ENCODE assay signal across 8 cellular contexts in the genomic region with DNA sequence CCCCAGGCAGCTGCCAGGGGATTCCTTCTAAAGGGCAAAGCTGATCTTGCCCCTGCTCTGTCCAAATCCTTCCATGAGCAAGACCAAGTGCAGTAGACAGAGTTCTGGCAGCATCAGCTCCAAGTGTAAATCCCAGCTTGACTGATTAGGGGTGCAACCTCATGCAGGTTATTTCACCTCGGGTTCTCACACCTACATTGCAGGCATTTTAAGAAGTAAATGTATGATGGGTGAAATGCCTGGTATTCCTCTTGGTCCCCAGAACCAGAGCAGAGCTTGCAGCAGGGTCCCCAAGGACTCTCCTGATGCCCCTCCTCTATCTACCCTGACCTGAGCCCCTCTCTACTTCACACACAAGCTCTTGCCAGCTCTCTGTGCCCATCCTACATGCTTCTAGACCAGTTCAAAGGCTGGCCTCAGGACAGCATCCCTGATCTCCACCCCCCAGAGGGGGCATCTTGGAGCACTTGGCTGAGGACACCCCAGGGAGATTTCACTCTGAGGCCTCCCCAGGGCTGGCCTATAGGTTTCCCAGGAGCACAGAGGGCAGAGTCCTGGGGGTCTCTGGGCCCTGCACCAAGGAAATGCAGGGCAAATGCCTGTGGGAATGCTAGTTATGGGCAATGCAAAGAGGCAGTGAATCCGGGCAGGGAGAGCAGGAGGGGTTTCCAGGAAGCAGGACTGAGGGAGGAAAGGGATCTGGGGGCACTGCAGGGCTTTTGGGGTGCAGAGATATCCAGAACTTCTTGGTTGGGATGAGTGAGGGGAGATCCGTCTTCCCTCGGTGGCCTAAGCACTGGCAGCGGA. TPM values are rescaled to one million over a fixed set of nuclear protein-coding genes. Genes with fewer than 3 reads are reported as not detected.
A peak's percentile ranks its signal among the peaks of the same experiment; 100 is the strongest.
DNase-seq lines count a peak whose midpoint lies in the region; ATAC-seq, FAIRE-seq and TF ChIP-seq lines count a peak whose summit lies in the region.

No MANE protein-coding gene starts in this region.

- H3K27me3 Mint-ChIP-seq in Calu3 (ENCODE audit: unreplicated experiment) (peaks cover 16% of the 10 kb centered on the region), progenitor cell of endocrine pancreas (no peaks in the 10 kb centered on the region)

- H3K36me3 ChIP-seq in Peyer's patch, result no peaks in the 10 kb centered on the region

- H3K4me1 Mint-ChIP-seq in Calu3 (ENCODE audit: low read depth, unreplicated experiment) (peaks cover 11% of the 10 kb centered on the region), progenitor cell of endocrine pancreas (ENCODE audit: low read depth) (peaks cover 40% of the 10 kb centered on the region)

- CTCF ChIA-PET in Calu3 (lab: Charles Lee), result no interaction called here

- H3K9me3 Mint-ChIP-seq in Calu3 (ENCODE audit: low read depth, unreplicated experiment) (no peaks in the 10 kb centered on the region), progenitor cell of endocrine pancreas (ENCODE audit: low read depth) (no peaks in the 10 kb centered on the region)

- peaks cover 0 to 9% (median 5%) of the 10 kb centered on the region in 4 donors for H3K4me1 ChIP-seq in Peyer's patch

- FAIRE-seq in GM12891 (lab: Jason Lieb, UNC), result no peak

- TF ChIP-seq CTCF in Calu3 (IDR thresholded peaks at IDR 0.05; ENCODE audit: unreplicated experiment) (no peak), Peyer's patch (IDR thresholded peaks at IDR 0.05) (no peak), epithelial cell of proximal tubule (conservative IDR thresholded peaks at IDR 0.05; ENCODE audit: low read depth, low read length) (no peak), progenitor cell of endocrine pancreas (IDR thresholded peaks at IDR 0.05; ENCODE audit: unreplicated experiment) (no peak)

- peak overlapping the region; percentile 84 for H3K4me3 Mint-ChIP-seq in Calu3 (ENCODE audit: low read depth, unreplicated experiment)
- H3K4me3 Mint-ChIP-seq in progenitor cell of endocrine pancreas (ENCODE audit: low read depth), result peak overlapping the region; percentile 79

- no peaks in the 10 kb centered on the region for H3K9me3 ChIP-seq in Peyer's patch

- intact Hi-C loops in Calu3 (cut with micrococcal nuclease; ENCODE audit: unreplicated experiment), result no loop called here

- no peak overlapping the region for H3K27ac Mint-ChIP-seq in Calu3 (ENCODE audit: unreplicated experiment)
- peak overlapping the region; percentile 94 for H3K27ac Mint-ChIP-seq in progenitor cell of endocrine pancreas

- TF ChIP-seq POLR2A in Peyer's patch (IDR thresholded peaks at IDR 0.05) (no peak), GM12891 (IDR thresholded peaks at IDR 0.05; ENCODE audit: low read depth, low read length) (no peak)

- no TSS peak for BruUV-seq in Calu3 (replicated peaks; lab: Mats Ljungman, UMichigan)

- DNase-seq in Calu3 (no peak), Peyer's patch (no peak), epithelial cell of proximal tubule (ENCODE audit: low read depth) (no peak), progenitor cell of endocrine pancreas (ENCODE audit: low spot score, unreplicated experiment) (no peak), DMS153 (lab: John Stamatoyannopoulos, UW) (no peak), GM12891 (ENCODE audit: insufficient read length, low spot score) (no peak)

- peak overlapping the region in 3 of 4 donors; percentile 84 to 95 (median 85) for H3K4me3 ChIP-seq in Peyer's patch
- peak overlapping the region; percentile 99 for H3K4me3 ChIP-seq in epithelial cell of proximal tubule (ENCODE audit: low read depth, low read length)

- H3K27me3 ChIP-seq in Peyer's patch, result no peaks in the 10 kb centered on the region

- H3K36me3 Mint-ChIP-seq in Calu3 (ENCODE audit: insufficient read depth, unreplicated experiment) (peaks cover 16% of the 10 kb centered on the region), progenitor cell of endocrine pancreas (ENCODE audit: insufficient read depth) (no peaks in the 10 kb centered on the region)

- ATAC-seq in GM18520 (IDR thresholded peaks at IDR 0.05; ENCODE audit: unreplicated experiment) (no peak), HG03095 (IDR thresholded peaks at IDR 0.05; ENCODE audit: unreplicated experiment) (no peak)

- peak overlapping the region in 1 of 4 donors; percentile 63 for H3K27ac ChIP-seq in Peyer's patch

TF ChIP-seq in GM12891, 5 proteins besides CTCF, POLR2A, EP300 and RAD21:
- TF ChIP-seq PAX5 (IDR thresholded peaks at IDR 0.05; ENCODE audit: insufficient read depth, low read length, severe bottlenecking), result no peak
- TF ChIP-seq POU2F2 (IDR thresholded peaks at IDR 0.05; ENCODE audit: low read depth, low read length), result no peak
- no peak for TF ChIP-seq POLR2AphosphoS5 (IDR thresholded peaks at IDR 0.05; ENCODE audit: low read depth, low read length)
- TF ChIP-seq TAF1 (IDR thresholded peaks at IDR 0.05; ENCODE audit: low read depth, low read length), result no peak
- no peak for TF ChIP-seq SPI1 (IDR thresholded peaks at IDR 0.05; ENCODE audit: low read depth, low read length)

RNA-seq across cellular contexts. Expression of gene LZTS3, which starts 1.0 kb away (rescaled TPM):
- total RNA-seq in Calu3 (2022) (10.4 and 11.4 TPM in 2 replicates), Peyer's patch (10 to 100 TPM; 24.3 to 38.4 (median 33.8) TPM), epithelial cell of proximal tubule (3.1 and 15.8 TPM in 2 replicates), progenitor cell of endocrine pancreas (47.8 and 48.7 TPM in 2 replicates)
- 0.50 TPM for polyA plus RNA-seq in GM12891 (2012; ENCODE audit: low read depth, missing spikeins)

RNA-seq across cellular contexts. Expression of gene FASTKD5, which starts 12.7 kb away (rescaled TPM):
- 13.3 and 13.9 TPM in 2 replicates for total RNA-seq in Calu3 (2022)
- 10 to 100 TPM; 19.0 to 24.3 (median 24.2) TPM for total RNA-seq in Peyer's patch
- total RNA-seq in epithelial cell of proximal tubule, result 15.3 and 21.8 TPM in 2 replicates
- 14.2 and 16.1 TPM in 2 replicates for total RNA-seq in progenitor cell of endocrine pancreas
- polyA plus RNA-seq in GM12891 (2012; ENCODE audit: low read depth, missing spikeins), result 18.1 TPM

RNA-seq across cellular contexts. Expression of gene UBOX5, which starts 12.7 kb away (rescaled TPM):
- total RNA-seq in Calu3 (2022), result 3.3 and 4.3 TPM in 2 replicates
- 10 to 100 TPM in 1 of 4 donors, 1 to 10 TPM in 3; 5.0 to 17.7 (median 7.1) TPM for total RNA-seq in Peyer's patch
- total RNA-seq in epithelial cell of proximal tubule, result 3.6 and 4.3 TPM in 2 replicates
- total RNA-seq in progenitor cell of endocrine pancreas, result 8.3 and 9.2 TPM in 2 replicates
- 3.1 TPM for polyA plus RNA-seq in GM12891 (2012; ENCODE audit: low read depth, missing spikeins)

RNA-seq across cellular contexts. Expression of gene DDRGK1, which starts 32.2 kb away (rescaled TPM):
- total RNA-seq in Calu3 (2022) (30.9 and 36.3 TPM in 2 replicates), Peyer's patch (100 to 1,000 TPM in 2 of 4 donors, 10 to 100 TPM in 2; 72.9 to 111 (median 92.5) TPM), epithelial cell of proximal tubule (63.5 and 80.7 TPM in 2 replicates), progenitor cell of endocrine pancreas (73.0 and 78.0 TPM in 2 replicates)
- polyA plus RNA-seq in GM12891 (2012; ENCODE audit: low read depth, missing spikeins), result 29.7 TPM

RNA-seq across cellular contexts. Expression of gene ITPA, which starts 37.0 kb away (rescaled TPM):
- total RNA-seq in Calu3 (2022) (42.5 and 53.4 TPM in 2 replicates), Peyer's patch (10 to 100 TPM; 35.7 to 76.7 (median 51.8) TPM), epithelial cell of proximal tubule (68.3 and 106 TPM in 2 replicates), progenitor cell of endocrine pancreas (62.3 and 67.8 TPM in 2 replicates)
- polyA plus RNA-seq in GM12891 (2012; ENCODE audit: low read depth, missing spikeins), result 62.5 TPM
